Comparison of ENCODE assay signal across 9 cellular contexts in the genomic region with DNA sequence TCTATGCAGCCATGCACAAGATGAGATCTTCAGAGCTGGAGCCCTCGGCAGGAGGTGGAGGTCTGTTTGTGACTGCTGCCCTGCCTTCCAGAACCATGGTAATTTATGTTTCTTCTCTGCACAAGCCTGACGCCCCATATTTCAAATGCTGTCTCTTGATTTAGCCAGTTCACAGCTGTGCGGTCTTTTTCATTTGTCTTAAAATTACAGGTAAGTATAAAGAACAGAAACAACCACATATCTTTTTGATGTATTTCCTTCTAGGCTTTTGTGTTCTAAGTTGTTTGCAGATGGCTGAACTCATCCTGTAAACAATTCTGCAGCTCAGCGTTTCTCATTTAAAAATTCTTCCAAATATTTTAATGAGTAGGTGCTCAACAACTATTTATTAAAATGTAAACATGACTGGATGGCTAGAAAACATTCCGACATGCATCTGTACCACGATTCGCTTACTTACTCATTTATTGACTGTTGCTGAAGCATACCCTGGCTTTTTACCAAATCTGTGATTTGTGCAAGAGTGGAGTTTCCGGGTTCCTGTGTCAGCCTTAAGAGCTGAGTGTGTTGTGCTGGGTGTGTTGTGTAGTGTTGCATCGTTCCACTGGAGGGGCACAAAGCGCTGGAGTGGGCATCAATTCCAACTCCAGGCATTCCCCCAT. TPM values are rescaled to one million over a fixed set of nuclear protein-coding genes. Genes with fewer than 3 reads are reported as not detected.
DNase-seq lines count a peak whose midpoint lies in the region; ATAC-seq and TF ChIP-seq lines count a peak whose summit lies in the region.
"Had no signal": no experiment of that assay in that cellular context is flagged by ENCODE, and none has a peak within 500 bp of the region (broad histone marks: within the 10 kb centered on the region; RNA-seq: fewer than 3 reads in every experiment).

No MANE protein-coding gene starts in this region.

- CTCF ChIA-PET in CD4-positive, alpha-beta T cell (lab: Charles Lee) = interaction anchor here (0.9 to 2.1 kb wide), 11 partner anchors 10 to 81 kb away, joined by 3 to 17 read pairs (median 5); no protein-coding TSS in a partner anchor

- intact Hi-C loops in CD4-positive, alpha-beta T cell (cut with DNase I, micrococcal nuclease) = loop anchor here in 1 of 2 experiments (1.0 to 2.0 kb wide), 5 partner anchors 11 to 57 kb away; no protein-coding TSS in a partner anchor
- intact Hi-C loops in activated T-helper 1 cell treated with anti-CD3 and anti-CD28 coated beads, Interleukin-12 subunit alpha, Interleukin-12 subunit beta, Interleukin-2, Interleukin-4 antibody, amounts not matched to agents 30 ng/mL and 10 ng/mL and 1 ng/mL, durations not matched to agents 14 hours and 24 hours and 36 hours (cut with micrococcal nuclease) = loop anchor here (1.0 to 10.0 kb wide), 7 partner anchors 13 to 653 kb away; partner anchors contain the start of gene DNAJC1
- intact Hi-C loops in head of caudate nucleus (cut with DNase I) = no loop called here

- TF ChIP-seq CTCF in CD4-positive, alpha-beta T cell (IDR thresholded peaks at IDR 0.05) = no peak

- no peaks in the 10 kb centered on the region for H3K9me3 ChIP-seq in CD4-positive, alpha-beta T cell (ENCODE audit: control insufficient read depth, low read length)
- H3K9me3 ChIP-seq: gastroesophageal sphincter had no signal

- DNase-seq in CD4-positive, alpha-beta T cell = peak in 8 of 10 experiments; percentile 17 to 63 (median 38)
- no peak for DNase-seq in activated T-helper 1 cell treated with anti-CD3 and anti-CD28 coated beads, Interleukin-12 subunit alpha, Interleukin-12 subunit beta, Interleukin-2, Interleukin-4 antibody, amounts not matched to agents 30 ng/mL and 10 ng/mL and 1 ng/mL, durations not matched to agents 14 hours and 24 hours and 36 hours (ENCODE audit: low spot score)
- DNase-seq in left kidney (ENCODE audit: low read depth, low spot score) (peak; percentile 84), head of caudate nucleus (no peak), OCI-M1 (lab: John Stamatoyannopoulos, UW) (no peak), foreskin melanocyte (no peak)

- H3K9me3 Mint-ChIP-seq in CD4-positive, alpha-beta T cell = no peaks in the 10 kb centered on the region
- no peaks in the 10 kb centered on the region for H3K9me3 Mint-ChIP-seq in activated T-helper 1 cell treated with anti-CD3 and anti-CD28 coated beads, Interleukin-12 subunit alpha, Interleukin-12 subunit beta, Interleukin-2, Interleukin-4 antibody, amounts not matched to agents 30 ng/mL and 10 ng/mL and 1 ng/mL, durations not matched to agents 14 hours and 24 hours and 36 hours

- ATAC-seq in CD4-positive, alpha-beta T cell (ENCODE audit: poor library complexity) = peak; percentile 74
- ATAC-seq in HG02610 (IDR thresholded peaks at IDR 0.05; ENCODE audit: unreplicated experiment) (peak; percentile 50), HG02870 (IDR thresholded peaks at IDR 0.05; ENCODE audit: unreplicated experiment) (no peak)
- ATAC-seq: gastroesophageal sphincter had no signal

- H3K27me3 ChIP-seq in CD4-positive, alpha-beta T cell (ENCODE audit: control insufficient read depth, insufficient read depth, low read length) = no peaks in the 10 kb centered on the region
- H3K27me3 ChIP-seq: gastroesophageal sphincter had no signal

- H3K36me3 Mint-ChIP-seq in CD4-positive, alpha-beta T cell (ENCODE audit: low read depth) = peaks cover 9% of the 10 kb centered on the region
- H3K36me3 Mint-ChIP-seq in activated T-helper 1 cell treated with anti-CD3 and anti-CD28 coated beads, Interleukin-12 subunit alpha, Interleukin-12 subunit beta, Interleukin-2, Interleukin-4 antibody, amounts not matched to agents 30 ng/mL and 10 ng/mL and 1 ng/mL, durations not matched to agents 14 hours and 24 hours and 36 hours (ENCODE audit: low read depth) = peaks cover 25% of the 10 kb centered on the region

- peaks cover 96% of the 10 kb centered on the region for H3K4me1 Mint-ChIP-seq in CD4-positive, alpha-beta T cell (ENCODE audit: low read depth)
- peaks cover 95% of the 10 kb centered on the region for H3K4me1 Mint-ChIP-seq in activated T-helper 1 cell treated with anti-CD3 and anti-CD28 coated beads, Interleukin-12 subunit alpha, Interleukin-12 subunit beta, Interleukin-2, Interleukin-4 antibody, amounts not matched to agents 30 ng/mL and 10 ng/mL and 1 ng/mL, durations not matched to agents 14 hours and 24 hours and 36 hours (ENCODE audit: low read depth)

- peak overlapping the region; percentile 82 for H3K4me3 Mint-ChIP-seq in CD4-positive, alpha-beta T cell
- H3K4me3 Mint-ChIP-seq in activated T-helper 1 cell treated with anti-CD3 and anti-CD28 coated beads, Interleukin-12 subunit alpha, Interleukin-12 subunit beta, Interleukin-2, Interleukin-4 antibody, amounts not matched to agents 30 ng/mL and 10 ng/mL and 1 ng/mL, durations not matched to agents 14 hours and 24 hours and 36 hours = peak overlapping the region; percentile 72

- peak overlapping the region; percentile 67 for H3K27ac ChIP-seq in CD4-positive, alpha-beta T cell (ENCODE audit: low read depth, low read length)
- H3K27ac ChIP-seq: gastroesophageal sphincter had no signal

- H3K27me3 Mint-ChIP-seq in CD4-positive, alpha-beta T cell = no peaks in the 10 kb centered on the region
- no peaks in the 10 kb centered on the region for H3K27me3 Mint-ChIP-seq in activated T-helper 1 cell treated with anti-CD3 and anti-CD28 coated beads, Interleukin-12 subunit alpha, Interleukin-12 subunit beta, Interleukin-2, Interleukin-4 antibody, amounts not matched to agents 30 ng/mL and 10 ng/mL and 1 ng/mL, durations not matched to agents 14 hours and 24 hours and 36 hours (ENCODE audit: insufficient read depth)

- POLR2A ChIA-PET in CD4-positive, alpha-beta T cell (lab: Charles Lee) = interaction anchor here (0.6 to 10.7 kb wide), 33 partner anchors 9 to 652 kb away, joined by 3 to 157 read pairs (median 5); partner anchors contain the start of genes DNAJC1 and PIP4K2A

- H3K27ac Mint-ChIP-seq in CD4-positive, alpha-beta T cell = peak overlapping the region; percentile 91
- H3K27ac Mint-ChIP-seq in activated T-helper 1 cell treated with anti-CD3 and anti-CD28 coated beads, Interleukin-12 subunit alpha, Interleukin-12 subunit beta, Interleukin-2, Interleukin-4 antibody, amounts not matched to agents 30 ng/mL and 10 ng/mL and 1 ng/mL, durations not matched to agents 14 hours and 24 hours and 36 hours = peak overlapping the region; percentile 94

RNA-seq across cellular contexts. Expression of gene PIP4K2A, which starts 58.9 kb away (rescaled TPM):
- total RNA-seq in CD4-positive, alpha-beta T cell = 10 to 100 TPM; 75.4 to 87.2 TPM
- total RNA-seq in activated T-helper 1 cell treated with anti-CD3 and anti-CD28 coated beads, Interleukin-12 subunit alpha, Interleukin-12 subunit beta, Interleukin-2, Interleukin-4 antibody, amounts not matched to agents 30 ng/mL and 10 ng/mL and 1 ng/mL, durations not matched to agents 14 hours and 24 hours and 36 hours = 92.7 and 104 TPM in 2 replicates

Comparison
In these comparisons a context has a peak if more than half of its experiments do, and no peak if none do; other contexts are left out.
1. DNase-seq: peak in CD4-positive, alpha-beta T cell (8 of 10) and left kidney (single experiment); none in activated T-helper 1 cell treated with anti-CD3 and anti-CD28 coated beads, Interleukin-12 subunit alpha, Interleukin-12 subunit beta, Interleukin-2, Interleukin-4 antibody, amounts not matched to agents 30 ng/mL and 10 ng/mL and 1 ng/mL, durations not matched to agents 14 hours and 24 hours and 36 hours (single experiment), head of caudate nucleus (0 of 42), OCI-M1 (single experiment) and foreskin melanocyte (single experiment).